Comparison of ENCODE assay signal across 29 cellular contexts in the genomic region with DNA sequence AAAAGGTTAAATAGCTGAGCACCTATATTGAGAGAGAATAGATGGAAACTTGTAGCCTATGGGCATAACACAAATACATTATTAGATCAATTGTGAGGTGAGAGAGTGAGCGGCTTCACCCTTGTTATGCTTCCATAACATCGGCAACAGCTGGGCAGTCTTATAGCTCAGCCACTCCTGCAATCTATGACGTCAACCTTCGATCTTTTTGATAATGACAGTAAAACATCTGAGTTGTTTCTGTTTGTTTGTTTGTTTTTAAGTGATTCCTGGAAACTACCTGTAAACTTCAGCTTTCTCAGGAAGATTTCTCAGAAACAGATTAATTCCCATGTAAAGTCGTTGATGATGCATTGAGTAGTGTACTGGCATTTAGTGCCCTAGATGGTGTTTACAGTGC.
"Had no signal": no experiment of that assay in that cellular context is flagged by ENCODE, and none has a peak within 500 bp of the region (broad histone marks: within the 10 kb centered on the region; RNA-seq: fewer than 3 reads in every experiment).

No MANE protein-coding gene starts in this region.

- DNase-seq: hypothalamus; immature natural killer cell; kidney; left ventricle myocardium inferior; mesendoderm; naive B cell; natural killer cell; nephron progenitor cell; occipital lobe; ovary; spleen; stimulated activated CD4-positive, alpha-beta T cell treated with anti-CD3 and anti-CD28 coated beads, Interleukin-4, amount 100 ng/mL, for 24 hours; stimulated activated naive CD4-positive, alpha-beta T cell; tibial artery; upper lobe of right lung had no signal

- H3K4me2 ChIP-seq: neural progenitor cell had no signal

- H3K27me3 Mint-ChIP-seq: progenitor cell of endocrine pancreas; stimulated activated naive CD8-positive, alpha-beta T cell treated with anti-CD3 and anti-CD28 coated beads, Interleukin-15, Interleukin-2, amounts not matched to agents 100 ng/mL and 50 ng/mL, for 24 hours had no signal

- H3K36me3 ChIP-seq: left ventricle myocardium inferior, neural progenitor cell, neutrophil, ovary, right atrium auricular region, spleen, suprapubic skin, thoracic aorta, tibial artery, upper lobe of right lung had no signal

- H3K4me3 ChIP-seq: left ventricle myocardium inferior, lung, neural progenitor cell, ovary, right atrium auricular region, spleen, suprapubic skin, thoracic aorta, tibial artery, upper lobe of right lung had no signal

- H3K9me3 Mint-ChIP-seq: mesothelial cell of epicardium; naive B cell; nephron progenitor cell; neural progenitor cell; stimulated activated effector memory CD8-positive, alpha-beta T cell treated with anti-CD3 and anti-CD28 coated beads, Interleukin-12 subunit alpha, Interleukin-12 subunit beta, amount 100 ng/mL, for 72 hours; stimulated activated naive CD8-positive, alpha-beta T cell treated with anti-CD3 and anti-CD28 coated beads, Interleukin-15, Interleukin-2, amounts not matched to agents 100 ng/mL and 50 ng/mL, for 24 hours had no signal

- H3K36me3 Mint-ChIP-seq: immature natural killer cell; mesothelial cell of epicardium; naive B cell; natural killer cell; neural progenitor cell; stimulated activated effector memory CD8-positive, alpha-beta T cell treated with anti-CD3 and anti-CD28 coated beads, Interleukin-12 subunit alpha, Interleukin-12 subunit beta, amount 100 ng/mL, for 72 hours had no signal

- H3K27ac ChIP-seq: left ventricle myocardium inferior, neural progenitor cell, neutrophil, ovary, right atrium auricular region, spleen, suprapubic skin, thoracic aorta, tibial artery, upper lobe of right lung had no signal

- H3K9me3 ChIP-seq: neutrophil, ovary, right atrium auricular region, spleen, suprapubic skin, thoracic aorta, tibial artery, upper lobe of right lung had no signal

- H3K27me3 ChIP-seq: neural progenitor cell, neutrophil, ovary, right atrium auricular region, spleen, suprapubic skin, tibial artery, upper lobe of right lung had no signal

- H3K4me1 ChIP-seq: left ventricle myocardium inferior, neural progenitor cell, right atrium auricular region, spleen, suprapubic skin, tibial artery, upper lobe of right lung had no signal

- H3K4me3 Mint-ChIP-seq: immature natural killer cell; mesothelial cell of epicardium; naive B cell; natural killer cell; nephron progenitor cell; neural progenitor cell; stimulated activated effector memory CD8-positive, alpha-beta T cell treated with anti-CD3 and anti-CD28 coated beads, Interleukin-12 subunit alpha, Interleukin-12 subunit beta, amount 100 ng/mL, for 72 hours; stimulated activated naive CD8-positive, alpha-beta T cell treated with anti-CD3 and anti-CD28 coated beads, Interleukin-15, Interleukin-2, amounts not matched to agents 100 ng/mL and 50 ng/mL, for 24 hours had no signal

- ATAC-seq: natural killer cell, sciatic nerve, upper lobe of right lung had no signal

- H3K4me1 Mint-ChIP-seq: immature natural killer cell; mesothelial cell of epicardium; naive B cell; natural killer cell; nephron progenitor cell; neural progenitor cell; stimulated activated effector memory CD8-positive, alpha-beta T cell treated with anti-CD3 and anti-CD28 coated beads, Interleukin-12 subunit alpha, Interleukin-12 subunit beta, amount 100 ng/mL, for 72 hours had no signal

- FAIRE-seq: islet of Langerhans, kidney, small intestine, urothelium cell line had no signal

- H2AFZ ChIP-seq: neural progenitor cell had no signal

- H3K27ac Mint-ChIP-seq: immature natural killer cell; mesothelial cell of epicardium; naive B cell; natural killer cell; nephron progenitor cell; neural progenitor cell; progenitor cell of endocrine pancreas; stimulated activated effector memory CD8-positive, alpha-beta T cell treated with anti-CD3 and anti-CD28 coated beads, Interleukin-12 subunit alpha, Interleukin-12 subunit beta, amount 100 ng/mL, for 72 hours; stimulated activated naive CD8-positive, alpha-beta T cell treated with anti-CD3 and anti-CD28 coated beads, Interleukin-15, Interleukin-2, amounts not matched to agents 100 ng/mL and 50 ng/mL, for 24 hours had no signal
